ENCODE assay signal across 9 cellular contexts in genomic region chr7:100053201-100053600, GRCh38. TPM values are rescaled to one million over a fixed set of nuclear protein-coding genes. Genes with fewer than 3 reads are reported as not detected.
DNase-seq lines count a peak whose midpoint lies in the region; ATAC-seq, FAIRE-seq and TF ChIP-seq lines count a peak whose summit lies in the region.
"Had no signal": no experiment of that assay in that cellular context is flagged by ENCODE, and none has a peak within 500 bp of the region (broad histone marks: within the 10 kb centered on the region; RNA-seq: fewer than 3 reads in every experiment).

No MANE protein-coding gene starts in this region.

- peak; percentile 44 for DNase-seq in DMS153 treated with DMSO at 0.1 percent for 48 hours (lab: John Stamatoyannopoulos, UW; ENCODE audit: unreplicated experiment)
- DNase-seq in HT1080 (ENCODE audit: low read depth): peak; percentile 76
- DNase-seq in NCI-H82 (lab: John Stamatoyannopoulos, UW): peak; percentile 79
- no peak for DNase-seq in GM12878 (ENCODE audit: low read depth, low spot score)
- peak; percentile 63 for DNase-seq in keratinocyte (ENCODE audit: low read depth, low spot score)
- DNase-seq in GM19239 (ENCODE audit: insufficient read length, low spot score): no peak

- H3K4me1 ChIP-seq in GM12878 (ENCODE audit: control insufficient read depth, insufficient read depth, low read length) (peaks cover 7% of the 10 kb centered on the region), keratinocyte (ENCODE audit: control insufficient read depth, extremely low read depth, insufficient read depth, low read length) (peaks cover 11% of the 10 kb centered on the region)

- SMC1A ChIA-PET in GM12878 (lab: Charles Lee; ENCODE audit: uncharacterized antibody, unreplicated experiment): interaction anchor here (0.8 to 1.6 kb wide), 6 partner anchors 10 to 285 kb away, joined by 3 to 8 read pairs (median 4); partner anchors contain the start of gene ZNF3

- no peak for TF ChIP-seq POLR2A in GM12878 (IDR thresholded peaks at IDR 0.05; ENCODE audit: low read depth, low read length)

- CTCF ChIA-PET in GM12878 (lab: Yijun Ruan, JAX): interaction anchor here (0.7 to 3.3 kb wide), 6 partner anchors 11 to 382 kb away, joined by 3 to 39 read pairs (median 4); no protein-coding TSS in a partner anchor

- peak; percentile 20 to 46 (median 26); a peak in 4 of 6 replicates for TF ChIP-seq CTCF in GM12878 (IDR thresholded peaks at IDR 0.05 in 2 of 3, conservative IDR thresholded peaks at IDR 0.05 in 1 of 3; ENCODE audit: control insufficient read depth in 2 of 3, extremely low read depth in 1 of 3, insufficient read depth in 1 of 3, low read depth in 3 of 3, low read length in 3 of 3)
- peak in 2 of 3 experiments; percentile 54 to 57 for TF ChIP-seq CTCF in keratinocyte (optimal IDR thresholded peaks at IDR 0.05 in 1 of 3, IDR thresholded peaks at IDR 0.05 in 1 of 3, conservative IDR thresholded peaks at IDR 0.05 in 1 of 3; ENCODE audit: extremely low read depth in 1 of 3, insufficient read depth in 2 of 3, low read length in 3 of 3)

- POLR2A ChIA-PET in GM12878 (lab: Charles Lee): interaction anchor here (0.6 to 1.0 kb wide), 3 partner anchors 24 to 637 kb away, joined by 3 to 9 read pairs (median 8); no protein-coding TSS in a partner anchor

- TF ChIP-seq RAD21 in GM12878 (IDR thresholded peaks at IDR 0.05; ENCODE audit: insufficient read depth, low read depth, low read length): peak; percentile 51

- no peak overlapping the region for H3K9ac ChIP-seq in GM12878 (ENCODE audit: control insufficient read depth, insufficient read depth, low read length)
- no peak overlapping the region for H3K9ac ChIP-seq in keratinocyte (ENCODE audit: control insufficient read depth, extremely low read depth, insufficient read depth, low read length)

- ATAC-seq in GM12878 (peak; percentile 25; the same call in 2 of the 3 replicates), HG03378 (IDR thresholded peaks at IDR 0.05; ENCODE audit: unreplicated experiment) (no peak), HG02623 (IDR thresholded peaks at IDR 0.05; ENCODE audit: unreplicated experiment) (no peak)

- 64% methylated on average over 3 of the region's 3 CpGs for WGBS in GM12878 (ENCODE audit: insufficient coverage, insufficient replicate concordance, low lambda C conversion rate, missing lambda C conversion rate)

- intact Hi-C loops in GM12878 (cut with micrococcal nuclease; ENCODE audit: unreplicated experiment): no loop called here

- no peak for TF ChIP-seq EP300 in GM12878 (IDR thresholded peaks at IDR 0.05; ENCODE audit: borderline replicate concordance in 1 of 2, control insufficient read depth in 1 of 2, low read depth in 2 of 2, low read length in 2 of 2)

- H3K27ac ChIP-seq in GM12878 (ENCODE audit: control insufficient read depth, insufficient read depth) (no peak overlapping the region), keratinocyte (ENCODE audit: control insufficient read depth, insufficient read depth, low read length) (peak overlapping the region; percentile 13)

- dilution Hi-C loops in keratinocyte (cut with MboI; ENCODE audit: extremely low pct_ligation_motif_present, low sequenced_read_pairs): no loop called here

- peaks cover 0 to 1% of the 10 kb centered on the region in 2 experiments; a peak in 1 of 4 replicates for H3K36me3 ChIP-seq in GM12878 (ENCODE audit: control insufficient read depth in 2 of 2, insufficient read depth in 2 of 2, low read length in 1 of 2)
- peaks cover 3 to 10% of the 10 kb centered on the region in 2 experiments for H3K36me3 ChIP-seq in keratinocyte (ENCODE audit: control insufficient read depth in 2 of 2, extremely low read depth in 1 of 2, insufficient read depth in 2 of 2, low read length in 2 of 2)

- H4K20me1 ChIP-seq in GM12878 (ENCODE audit: control insufficient read depth, insufficient read depth) (no peaks in the 10 kb centered on the region), keratinocyte (ENCODE audit: control insufficient read depth, extremely low read depth, insufficient read depth, low read length) (no peaks in the 10 kb centered on the region)

- H3K9me1 ChIP-seq in keratinocyte (ENCODE audit: control insufficient read depth, extremely low read depth, insufficient read depth, low read length): no peaks in the 10 kb centered on the region

- H3K9me3 ChIP-seq in GM12878 (replicated peaks; ENCODE audit: control insufficient read depth, insufficient read depth, low read length): no peaks in the 10 kb centered on the region
- H3K9me3 ChIP-seq in keratinocyte (ENCODE audit: control insufficient read depth, low read depth, low read length): no peaks in the 10 kb centered on the region

- no peak overlapping the region for H3K4me2 ChIP-seq in GM12878 (ENCODE audit: control insufficient read depth, insufficient read depth)
- no peak overlapping the region for H3K4me2 ChIP-seq in keratinocyte (ENCODE audit: control insufficient read depth, extremely low read depth, insufficient read depth, low read depth, low read length)

- H3K4me3 ChIP-seq in GM12878 (no peak overlapping the region), keratinocyte (ENCODE audit: control insufficient read depth in 2 of 3, extremely low read depth in 1 of 3, insufficient read depth in 2 of 3, low read depth in 1 of 3, low read length in 3 of 3) (no peak overlapping the region)

- H3K79me2 ChIP-seq in GM12878 (ENCODE audit: control insufficient read depth, insufficient read depth, low read length): peaks cover 3% of the 10 kb centered on the region; the same call in 1 of the 2 replicates
- H3K79me2 ChIP-seq in keratinocyte (ENCODE audit: control insufficient read depth, insufficient read depth, low read length): peaks cover 16% of the 10 kb centered on the region

- RAD21 ChIA-PET in GM12878 (lab: Charles Lee; ENCODE audit: unreplicated experiment): interaction anchor here (0.7 to 1.3 kb wide), 4 partner anchors 57 to 140 kb away, joined by 3 to 4 read pairs (median 4); no protein-coding TSS in a partner anchor

- in situ Hi-C loops in GM12878 (cut with MboI): no loop called here

- H2AFZ ChIP-seq in GM12878 (ENCODE audit: control insufficient read depth, low read depth, low read length) (no peak overlapping the region), keratinocyte (ENCODE audit: control insufficient read depth, low read length) (no peak overlapping the region)

- BruUV-seq in GM12878 (replicated peaks; lab: Mats Ljungman, UMichigan): no TSS peak

- no peak for FAIRE-seq in GM12878 (lab: Jason Lieb, UNC)
- FAIRE-seq in keratinocyte (lab: Jason Lieb, UNC): peak; percentile 53
- no peak for FAIRE-seq in GM19239 (lab: Jason Lieb, UNC)
- FAIRE-seq: TTC549 had no signal

- H3K27me3 ChIP-seq in GM12878 (replicated peaks in 1 of 2; ENCODE audit: control insufficient read depth in 2 of 2, insufficient read depth in 2 of 2, low read length in 1 of 2) (no peaks in the 10 kb centered on the region), keratinocyte (ENCODE audit: control insufficient read depth, extremely low read depth, insufficient read depth, low read length) (no peaks in the 10 kb centered on the region)

RNA-seq across cellular contexts. Expression of gene ZSCAN21, which starts 3.6 kb away (rescaled TPM):
- 7.9 and 8.1 TPM in 2 replicates for total RNA-seq in HT1080 (2014; rRNA removed; shearing (Covaris generic))
- 7.3 and 8.0 TPM in 2 replicates for polyA plus RNA-seq in HT1080 (2015; cell fraction: cytosol; rRNA removed)
- 9.2 and 11.0 TPM in 2 replicates for polyA plus RNA-seq in HT1080 (2015; cell fraction: nucleus; rRNA removed)
- 9.1 and 10.3 TPM in 2 replicates for total RNA-seq in GM12878 (2013; cell fraction: nucleolus; rRNA removed)
- total RNA-seq in GM12878 (2014; rRNA removed) (5.8 and 5.9 TPM in 2 replicates), GM12878 (2014; rRNA removed; fragmentation: Illumina TruSeq; extraction: Trizol) (7.3 and 7.8 TPM in 2 replicates), GM12878 (2021) (5.8 and 8.0 TPM in 2 replicates)
- 4.2 TPM for polyA plus RNA-seq in GM12878 (2011; ENCODE audit: low read depth)
- polyA plus RNA-seq in GM12878 (2011; rRNA removed) (8.7 and 9.4 TPM in 2 replicates), GM12878 (2014; fragmentation: Illumina TruSeq; extraction: Trizol) (6.7 and 6.9 TPM in 2 replicates), GM12878 (2014; fragmentation: Nextera tagmentation; extraction: Ambion mirVana) (1 to 10 TPM; 1.9 to 3.1 TPM), GM12878 (2014; rRNA removed) (5.2 and 5.8 TPM in 2 replicates), GM12878 (2016; fragmentation: Nextera tagmentation; extraction: Ambion mirVana) (1 to 10 TPM; 7.4 to 9.6 TPM), keratinocyte (11.2 to 12.9 TPM (median 12.6 TPM) in 3 replicates)
- 7.3 and 7.6 TPM in 2 replicates for polyA plus RNA-seq in GM12878 (2011; cell fraction: cytosol; rRNA removed)
- polyA plus RNA-seq in GM12878 (2011; cell fraction: nucleus; rRNA removed): 5.1 and 6.7 TPM in 2 replicates
- 5.9 and 6.9 TPM in 2 replicates for polyA plus RNA-seq in GM12878 (2012)
- 7.4 and 8.7 TPM in 2 replicates for polyA minus RNA-seq in GM12878 (2011; rRNA and poly(A)+ RNA removed)
- polyA minus RNA-seq in GM12878 (2011; cell fraction: cytosol; rRNA and poly(A)+ RNA removed): 2.7 and 2.9 TPM in 2 replicates
- 1.6 and 4.1 TPM in 2 replicates for polyA minus RNA-seq in GM12878 (2011; cell fraction: nucleus; rRNA and poly(A)+ RNA removed)
- 4.4 TPM for polyA plus RNA-seq in keratinocyte (2011; ENCODE audit: low read depth)
- polyA plus RNA-seq in keratinocyte (2011; cell fraction: cytosol; rRNA removed): 9.7 and 11.7 TPM in 2 replicates
- polyA plus RNA-seq in keratinocyte (2011; cell fraction: nucleus; rRNA removed): 16.5 and 17.1 TPM in 2 replicates
- 8.1 and 8.2 TPM in 2 replicates for polyA plus RNA-seq in keratinocyte (2012; ENCODE audit: low replicate concordance)
- polyA minus RNA-seq in keratinocyte: 5.6 to 7.2 TPM (median 6.1 TPM) in 3 replicates
- polyA minus RNA-seq in keratinocyte (2011; cell fraction: cytosol; rRNA and poly(A)+ RNA removed): 11.1 TPM
- 6.1 and 8.5 TPM in 2 replicates for polyA minus RNA-seq in keratinocyte (2011; cell fraction: nucleus; rRNA and poly(A)+ RNA removed)

RNA-seq across cellular contexts. Expression of gene ZNF3, which starts 28.3 kb away (rescaled TPM):
- 21.3 and 24.2 TPM in 2 replicates for total RNA-seq in HT1080 (2014; rRNA removed; shearing (Covaris generic))
- 18.9 and 28.9 TPM in 2 replicates for polyA plus RNA-seq in HT1080 (2015; cell fraction: cytosol; rRNA removed)
- polyA plus RNA-seq in HT1080 (2015; cell fraction: nucleus; rRNA removed): 63.7 and 68.9 TPM in 2 replicates
- total RNA-seq in GM12878 (2013; cell fraction: nucleolus; rRNA removed): 65.5 and 73.9 TPM in 2 replicates
- total RNA-seq in GM12878 (2014; rRNA removed) (26.2 and 34.9 TPM in 2 replicates), GM12878 (2014; rRNA removed; fragmentation: Illumina TruSeq; extraction: Trizol) (34.9 and 36.0 TPM in 2 replicates), GM12878 (2021) (28.5 and 30.7 TPM in 2 replicates)
- polyA plus RNA-seq in GM12878 (2011; ENCODE audit: low read depth): 21.0 TPM
- polyA plus RNA-seq in GM12878 (2011; rRNA removed) (31.1 and 32.1 TPM in 2 replicates), GM12878 (2014; fragmentation: Illumina TruSeq; extraction: Trizol) (37.4 and 48.6 TPM in 2 replicates), GM12878 (2014; fragmentation: Nextera tagmentation; extraction: Ambion mirVana) (10 to 100 TPM; 17.2 to 19.0 TPM), GM12878 (2014; rRNA removed) (22.6 and 27.3 TPM in 2 replicates), GM12878 (2016; fragmentation: Nextera tagmentation; extraction: Ambion mirVana) (10 to 100 TPM; 29.0 to 29.7 TPM), keratinocyte (16.6 to 17.7 TPM (median 16.8 TPM) in 3 replicates)
- polyA plus RNA-seq in GM12878 (2011; cell fraction: cytosol; rRNA removed): 22.5 and 23.4 TPM in 2 replicates
- 48.4 and 55.7 TPM in 2 replicates for polyA plus RNA-seq in GM12878 (2011; cell fraction: nucleus; rRNA removed)
- polyA plus RNA-seq in GM12878 (2012): 18.6 and 26.6 TPM in 2 replicates
- polyA minus RNA-seq in GM12878 (2011; rRNA and poly(A)+ RNA removed): 39.6 and 39.9 TPM in 2 replicates
- 9.4 and 12.2 TPM in 2 replicates for polyA minus RNA-seq in GM12878 (2011; cell fraction: cytosol; rRNA and poly(A)+ RNA removed)
- polyA minus RNA-seq in GM12878 (2011; cell fraction: nucleus; rRNA and poly(A)+ RNA removed): 23.2 and 42.2 TPM in 2 replicates
- polyA plus RNA-seq in keratinocyte (2011; ENCODE audit: low read depth): 4.2 TPM
- 6.5 and 9.5 TPM in 2 replicates for polyA plus RNA-seq in keratinocyte (2011; cell fraction: cytosol; rRNA removed)
- 36.3 and 40.5 TPM in 2 replicates for polyA plus RNA-seq in keratinocyte (2011; cell fraction: nucleus; rRNA removed)
- polyA plus RNA-seq in keratinocyte (2012; ENCODE audit: low replicate concordance): 9.5 and 12.5 TPM in 2 replicates
- 12.2 to 25.6 TPM (median 14.7 TPM) in 3 replicates for polyA minus RNA-seq in keratinocyte
- polyA minus RNA-seq in keratinocyte (2011; cell fraction: cytosol; rRNA and poly(A)+ RNA removed): 8.6 TPM
- 12.9 and 18.7 TPM in 2 replicates for polyA minus RNA-seq in keratinocyte (2011; cell fraction: nucleus; rRNA and poly(A)+ RNA removed)

RNA-seq across cellular contexts. Expression of gene COPS6, which starts 35.6 kb away (rescaled TPM):
- 93.6 and 155 TPM in 2 replicates for total RNA-seq in HT1080 (2014; rRNA removed; shearing (Covaris generic))
- polyA plus RNA-seq in HT1080 (2015; cell fraction: cytosol; rRNA removed): 115 and 128 TPM in 2 replicates
- polyA plus RNA-seq in HT1080 (2015; cell fraction: nucleus; rRNA removed): 116 and 117 TPM in 2 replicates
- total RNA-seq in GM12878 (2013; cell fraction: nucleolus; rRNA removed): 26.7 and 29.6 TPM in 2 replicates
- total RNA-seq in GM12878 (2014; rRNA removed) (40.2 and 43.4 TPM in 2 replicates), GM12878 (2014; rRNA removed; fragmentation: Illumina TruSeq; extraction: Trizol) (28.5 and 28.6 TPM in 2 replicates), GM12878 (2021) (75.2 and 79.6 TPM in 2 replicates)
- polyA plus RNA-seq in GM12878 (2011; ENCODE audit: low read depth): 42.7 TPM
- polyA plus RNA-seq in GM12878 (2011; rRNA removed) (58.5 and 81.8 TPM in 2 replicates), GM12878 (2014; fragmentation: Illumina TruSeq; extraction: Trizol) (81.1 and 84.8 TPM in 2 replicates), GM12878 (2014; fragmentation: Nextera tagmentation; extraction: Ambion mirVana) (100 to 1,000 TPM in 1 of 2 experiments, 10 to 100 TPM in 1; 64.1 to 108 TPM), GM12878 (2014; rRNA removed) (97.3 and 99.4 TPM in 2 replicates), GM12878 (2016; fragmentation: Nextera tagmentation; extraction: Ambion mirVana) (100 to 1,000 TPM; 152 to 182 TPM), keratinocyte (144 to 184 TPM (median 171 TPM) in 3 replicates)
- 84.5 and 92.5 TPM in 2 replicates for polyA plus RNA-seq in GM12878 (2011; cell fraction: cytosol; rRNA removed)
- polyA plus RNA-seq in GM12878 (2011; cell fraction: nucleus; rRNA removed): 49.2 and 63.0 TPM in 2 replicates
- polyA plus RNA-seq in GM12878 (2012): 68.5 and 77.8 TPM in 2 replicates
- 73.9 and 92.2 TPM in 2 replicates for polyA minus RNA-seq in GM12878 (2011; rRNA and poly(A)+ RNA removed)
- 27.1 and 30.9 TPM in 2 replicates for polyA minus RNA-seq in GM12878 (2011; cell fraction: cytosol; rRNA and poly(A)+ RNA removed)
- 19.5 and 29.9 TPM in 2 replicates for polyA minus RNA-seq in GM12878 (2011; cell fraction: nucleus; rRNA and poly(A)+ RNA removed)
- 76.3 TPM for polyA plus RNA-seq in keratinocyte (2011; ENCODE audit: low read depth)
- 144 and 154 TPM in 2 replicates for polyA plus RNA-seq in keratinocyte (2011; cell fraction: cytosol; rRNA removed)
- polyA plus RNA-seq in keratinocyte (2011; cell fraction: nucleus; rRNA removed): 105 and 108 TPM in 2 replicates
- polyA plus RNA-seq in keratinocyte (2012; ENCODE audit: low replicate concordance): 101 and 145 TPM in 2 replicates
- 147 to 216 TPM (median 153 TPM) in 3 replicates for polyA minus RNA-seq in keratinocyte
- polyA minus RNA-seq in keratinocyte (2011; cell fraction: cytosol; rRNA and poly(A)+ RNA removed): 86.5 TPM
- 32.1 and 38.8 TPM in 2 replicates for polyA minus RNA-seq in keratinocyte (2011; cell fraction: nucleus; rRNA and poly(A)+ RNA removed)

RNA-seq across cellular contexts. Expression of gene ZKSCAN1, which starts 37.8 kb away (rescaled TPM):
- total RNA-seq in HT1080 (2014; rRNA removed; shearing (Covaris generic)): 13.4 and 15.5 TPM in 2 replicates
- polyA plus RNA-seq in HT1080 (2015; cell fraction: cytosol; rRNA removed): 16.7 and 23.0 TPM in 2 replicates
- 43.0 and 54.8 TPM in 2 replicates for polyA plus RNA-seq in HT1080 (2015; cell fraction: nucleus; rRNA removed)
- 72.1 and 77.3 TPM in 2 replicates for total RNA-seq in GM12878 (2013; cell fraction: nucleolus; rRNA removed)
- total RNA-seq in GM12878 (2014; rRNA removed) (12.5 and 12.7 TPM in 2 replicates), GM12878 (2014; rRNA removed; fragmentation: Illumina TruSeq; extraction: Trizol) (20.9 and 21.2 TPM in 2 replicates), GM12878 (2021) (34.4 and 35.8 TPM in 2 replicates)
- 12.7 TPM for polyA plus RNA-seq in GM12878 (2011; ENCODE audit: low read depth)
- polyA plus RNA-seq in GM12878 (2011; rRNA removed) (26.0 and 29.7 TPM in 2 replicates), GM12878 (2014; fragmentation: Illumina TruSeq; extraction: Trizol) (17.8 and 19.3 TPM in 2 replicates), GM12878 (2014; fragmentation: Nextera tagmentation; extraction: Ambion mirVana) (1 to 10 TPM; 3.2 to 4.6 TPM), GM12878 (2014; rRNA removed) (12.8 and 13.9 TPM in 2 replicates), GM12878 (2016; fragmentation: Nextera tagmentation; extraction: Ambion mirVana) (10 to 100 TPM; 18.3 to 19.3 TPM), keratinocyte (20.6 to 26.8 TPM (median 24.7 TPM) in 3 replicates)
- 16.6 and 16.7 TPM in 2 replicates for polyA plus RNA-seq in GM12878 (2011; cell fraction: cytosol; rRNA removed)
- polyA plus RNA-seq in GM12878 (2011; cell fraction: nucleus; rRNA removed): 14.7 and 15.5 TPM in 2 replicates
- 17.6 TPM in 2 replicates for polyA plus RNA-seq in GM12878 (2012)
- polyA minus RNA-seq in GM12878 (2011; rRNA and poly(A)+ RNA removed): 57.9 and 77.9 TPM in 2 replicates
- 11.0 and 16.0 TPM in 2 replicates for polyA minus RNA-seq in GM12878 (2011; cell fraction: cytosol; rRNA and poly(A)+ RNA removed)
- polyA minus RNA-seq in GM12878 (2011; cell fraction: nucleus; rRNA and poly(A)+ RNA removed): 10.2 and 14.8 TPM in 2 replicates
- polyA plus RNA-seq in keratinocyte (2011; ENCODE audit: low read depth): 33.7 TPM
- polyA plus RNA-seq in keratinocyte (2011; cell fraction: cytosol; rRNA removed): 11.4 and 17.7 TPM in 2 replicates
- 42.4 and 44.4 TPM in 2 replicates for polyA plus RNA-seq in keratinocyte (2011; cell fraction: nucleus; rRNA removed)
- polyA plus RNA-seq in keratinocyte (2012; ENCODE audit: low replicate concordance): 15.8 and 17.2 TPM in 2 replicates
- polyA minus RNA-seq in keratinocyte: 56.7 to 102 TPM (median 80.9 TPM) in 3 replicates
- 35.7 TPM for polyA minus RNA-seq in keratinocyte (2011; cell fraction: cytosol; rRNA and poly(A)+ RNA removed)
- 37.1 and 63.7 TPM in 2 replicates for polyA minus RNA-seq in keratinocyte (2011; cell fraction: nucleus; rRNA and poly(A)+ RNA removed)

RNA-seq across cellular contexts. Expression of gene MCM7, which starts 48.0 kb away (rescaled TPM):
- total RNA-seq in HT1080 (2014; rRNA removed; shearing (Covaris generic)): 350 and 387 TPM in 2 replicates
- 177 and 201 TPM in 2 replicates for polyA plus RNA-seq in HT1080 (2015; cell fraction: cytosol; rRNA removed)
- 442 and 450 TPM in 2 replicates for polyA plus RNA-seq in HT1080 (2015; cell fraction: nucleus; rRNA removed)
- 110 and 116 TPM in 2 replicates for total RNA-seq in GM12878 (2013; cell fraction: nucleolus; rRNA removed)
- total RNA-seq in GM12878 (2014; rRNA removed): 305 and 354 TPM in 2 replicates
- total RNA-seq in GM12878 (2014; rRNA removed; fragmentation: Illumina TruSeq; extraction: Trizol): 165 and 183 TPM in 2 replicates
- total RNA-seq in GM12878 (2021): 292 and 310 TPM in 2 replicates
- 92.6 TPM for polyA plus RNA-seq in GM12878 (2011; ENCODE audit: low read depth)
- 124 and 210 TPM in 2 replicates for polyA plus RNA-seq in GM12878 (2011; rRNA removed)
- polyA plus RNA-seq in GM12878 (2011; cell fraction: cytosol; rRNA removed): 206 and 336 TPM in 2 replicates
- polyA plus RNA-seq in GM12878 (2011; cell fraction: nucleus; rRNA removed): 483 and 562 TPM in 2 replicates
- 130 and 155 TPM in 2 replicates for polyA plus RNA-seq in GM12878 (2012)
- polyA plus RNA-seq in GM12878 (2014; fragmentation: Illumina TruSeq; extraction: Trizol): 136 and 196 TPM in 2 replicates
- polyA plus RNA-seq in GM12878 (2014; fragmentation: Nextera tagmentation; extraction: Ambion mirVana): 100 to 1,000 TPM; 227 to 234 TPM
- 253 and 264 TPM in 2 replicates for polyA plus RNA-seq in GM12878 (2014; rRNA removed)
- 100 to 1,000 TPM; 349 to 383 TPM for polyA plus RNA-seq in GM12878 (2016; fragmentation: Nextera tagmentation; extraction: Ambion mirVana)
- 223 and 271 TPM in 2 replicates for polyA minus RNA-seq in GM12878 (2011; rRNA and poly(A)+ RNA removed)
- polyA minus RNA-seq in GM12878 (2011; cell fraction: cytosol; rRNA and poly(A)+ RNA removed): 150 and 189 TPM in 2 replicates
- 166 and 289 TPM in 2 replicates for polyA minus RNA-seq in GM12878 (2011; cell fraction: nucleus; rRNA and poly(A)+ RNA removed)
- polyA plus RNA-seq in keratinocyte: 23.7 to 60.0 TPM (median 46.8 TPM) in 3 replicates
- polyA plus RNA-seq in keratinocyte (2011; ENCODE audit: low read depth): 20.1 TPM
- 15.8 and 21.2 TPM in 2 replicates for polyA plus RNA-seq in keratinocyte (2011; cell fraction: cytosol; rRNA removed)
- 40.4 and 49.6 TPM in 2 replicates for polyA plus RNA-seq in keratinocyte (2011; cell fraction: nucleus; rRNA removed)
- polyA plus RNA-seq in keratinocyte (2012; ENCODE audit: low replicate concordance): 24.5 and 67.9 TPM in 2 replicates
- polyA minus RNA-seq in keratinocyte: 18.2 to 75.4 TPM (median 68.1 TPM) in 3 replicates
- polyA minus RNA-seq in keratinocyte (2011; cell fraction: cytosol; rRNA and poly(A)+ RNA removed): 38.2 TPM
- polyA minus RNA-seq in keratinocyte (2011; cell fraction: nucleus; rRNA and poly(A)+ RNA removed): 15.4 and 18.4 TPM in 2 replicates

Comparison
In these comparisons a context has a peak if more than half of its experiments do, and no peak if none do; other contexts are left out.
1. DNase-seq: peak in DMS153 treated with DMSO at 0.1 percent for 48 hours (single experiment), HT1080 (single experiment), NCI-H82 (single experiment) and keratinocyte (single experiment); none in GM12878 (single experiment) and GM19239 (single experiment).